Comparison of ENCODE assay signal across 8 cellular contexts in the genomic region with DNA sequence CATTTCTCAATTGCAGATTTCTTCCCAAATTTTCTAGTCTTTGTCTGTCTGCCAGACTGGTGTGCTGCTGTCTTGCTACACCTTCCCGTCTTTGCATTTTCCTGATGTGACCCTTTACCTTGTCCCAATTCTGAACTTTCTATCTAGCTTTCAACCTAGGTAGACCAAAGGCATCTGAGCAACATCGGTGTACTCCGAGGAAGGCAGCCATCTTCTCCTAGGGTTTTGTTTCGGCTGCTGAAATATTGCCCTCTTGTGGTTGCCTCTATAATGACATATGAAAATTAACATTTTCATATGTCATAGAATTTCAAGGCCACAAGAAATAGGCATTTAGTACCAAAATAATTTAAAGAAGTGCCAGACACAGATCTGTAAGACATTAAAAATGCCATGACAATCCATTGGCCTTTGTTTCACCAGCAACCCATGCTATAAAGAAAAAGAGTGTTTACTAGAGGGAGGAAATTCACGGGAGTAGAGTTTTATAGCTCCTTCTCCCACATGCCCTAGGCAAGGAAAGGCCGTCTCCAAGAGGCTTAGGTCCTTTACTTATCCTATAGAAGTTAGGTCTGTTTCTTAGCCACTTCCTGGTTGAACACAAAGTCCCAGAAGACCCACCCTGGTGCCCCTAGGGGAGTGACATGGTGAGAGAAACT. TPM values are rescaled to one million over a fixed set of nuclear protein-coding genes. Genes with fewer than 3 reads are reported as not detected.
DNase-seq lines count a peak whose midpoint lies in the region; ATAC-seq, FAIRE-seq and TF ChIP-seq lines count a peak whose summit lies in the region.

No MANE protein-coding gene starts in this region.

- no peaks in the 10 kb centered on the region for H3K27me3 ChIP-seq in AG04450 (ENCODE audit: control insufficient read depth, insufficient read depth, low read length)

- H3K27ac ChIP-seq in AG04450 (ENCODE audit: low read depth, low read length) = no peak overlapping the region

- H3K27ac Mint-ChIP-seq in activated T-helper 1 cell treated with anti-CD3 and anti-CD28 coated beads, Interleukin-12 subunit alpha, Interleukin-12 subunit beta, Interleukin-2, Interleukin-4 antibody, amounts not matched to agents 30 ng/mL and 10 ng/mL and 1 ng/mL, durations not matched to agents 14 hours and 24 hours and 36 hours = no peak overlapping the region

- H3K4me3 ChIP-seq in AG04450 (ENCODE audit: low read depth, low read length) (no peak overlapping the region; the same call in 1 of the 2 replicates), GM12875 (ENCODE audit: low read depth, low read length) (no peak overlapping the region)

- no peaks in the 10 kb centered on the region for H3K9me3 Mint-ChIP-seq in activated T-helper 1 cell treated with anti-CD3 and anti-CD28 coated beads, Interleukin-12 subunit alpha, Interleukin-12 subunit beta, Interleukin-2, Interleukin-4 antibody, amounts not matched to agents 30 ng/mL and 10 ng/mL and 1 ng/mL, durations not matched to agents 14 hours and 24 hours and 36 hours

- peak; percentile 7 for DNase-seq in AG04450 (ENCODE audit: low read depth, low spot score)
- peak; percentile 53 for DNase-seq in NCI-H82 treated with DMSO at 0.1 percent for 48 hours (lab: John Stamatoyannopoulos, UW; ENCODE audit: unreplicated experiment)
- peak; percentile 16 for DNase-seq in activated T-helper 1 cell treated with anti-CD3 and anti-CD28 coated beads, Interleukin-12 subunit alpha, Interleukin-12 subunit beta, Interleukin-2, Interleukin-4 antibody, amounts not matched to agents 30 ng/mL and 10 ng/mL and 1 ng/mL, durations not matched to agents 14 hours and 24 hours and 36 hours (ENCODE audit: low spot score)
- DNase-seq in frontal cortex (ENCODE audit: low spot score in 2 of 2) = peak in 1 of 2 donors; percentile 15
- peak; percentile 33 for DNase-seq in pons (ENCODE audit: low spot score)
- DNase-seq in middle frontal gyrus (ENCODE audit: extremely low spot score, low spot score) = no peak

- H3K4me1 Mint-ChIP-seq in activated T-helper 1 cell treated with anti-CD3 and anti-CD28 coated beads, Interleukin-12 subunit alpha, Interleukin-12 subunit beta, Interleukin-2, Interleukin-4 antibody, amounts not matched to agents 30 ng/mL and 10 ng/mL and 1 ng/mL, durations not matched to agents 14 hours and 24 hours and 36 hours (ENCODE audit: low read depth) = peaks cover 9% of the 10 kb centered on the region

- H3K36me3 Mint-ChIP-seq in activated T-helper 1 cell treated with anti-CD3 and anti-CD28 coated beads, Interleukin-12 subunit alpha, Interleukin-12 subunit beta, Interleukin-2, Interleukin-4 antibody, amounts not matched to agents 30 ng/mL and 10 ng/mL and 1 ng/mL, durations not matched to agents 14 hours and 24 hours and 36 hours (ENCODE audit: low read depth) = no peaks in the 10 kb centered on the region

- intact Hi-C loops in activated T-helper 1 cell treated with anti-CD3 and anti-CD28 coated beads, Interleukin-12 subunit alpha, Interleukin-12 subunit beta, Interleukin-2, Interleukin-4 antibody, amounts not matched to agents 30 ng/mL and 10 ng/mL and 1 ng/mL, durations not matched to agents 14 hours and 24 hours and 36 hours (cut with micrococcal nuclease) = loop anchor here (1.0 to 5.0 kb wide), 11 partner anchors 122 to 700 kb away; no protein-coding TSS in a partner anchor

- TF ChIP-seq CTCF in AG04450 (IDR thresholded peaks at IDR 0.05; ENCODE audit: low read depth, low read length) (peak; percentile 72), GM12875 (IDR thresholded peaks at IDR 0.05; ENCODE audit: borderline replicate concordance, insufficient read depth, low read depth, low read length) (peak; percentile 50; the same call in 1 of the 2 replicates)

- POLR2A ChIA-PET in AG04450 (lab: Yijun Ruan, JAX) = no interaction called here

- peak; percentile 49 for FAIRE-seq in frontal cortex (lab: Jason Lieb, UNC)

- H3K27me3 Mint-ChIP-seq in activated T-helper 1 cell treated with anti-CD3 and anti-CD28 coated beads, Interleukin-12 subunit alpha, Interleukin-12 subunit beta, Interleukin-2, Interleukin-4 antibody, amounts not matched to agents 30 ng/mL and 10 ng/mL and 1 ng/mL, durations not matched to agents 14 hours and 24 hours and 36 hours (ENCODE audit: insufficient read depth) = peaks cover 12% of the 10 kb centered on the region

- peak overlapping the region; percentile 80 for H3K4me3 Mint-ChIP-seq in activated T-helper 1 cell treated with anti-CD3 and anti-CD28 coated beads, Interleukin-12 subunit alpha, Interleukin-12 subunit beta, Interleukin-2, Interleukin-4 antibody, amounts not matched to agents 30 ng/mL and 10 ng/mL and 1 ng/mL, durations not matched to agents 14 hours and 24 hours and 36 hours

- peak; percentile 62 for ATAC-seq in HG02981 (IDR thresholded peaks at IDR 0.05; ENCODE audit: unreplicated experiment)

- no peaks in the 10 kb centered on the region for H3K9me3 ChIP-seq in AG04450 (ENCODE audit: control insufficient read depth, insufficient read depth, low read length)

- CTCF ChIA-PET in AG04450 (lab: Charles Lee) = interaction anchor here (0.6 to 12.7 kb wide), 28 partner anchors 9 to 869 kb away, joined by 3 to 406 read pairs (median 4); partner anchors contain the start of genes EPHB6 and TAS2R40

RNA-seq across cellular contexts. Expression of gene OR9A2, which starts 23.4 kb away (rescaled TPM):
- not detected in 2 replicates for polyA plus RNA-seq in AG04450 (2011; rRNA removed)
- not detected in 2 replicates for polyA minus RNA-seq in AG04450 (2011; rRNA and poly(A)+ RNA removed)
- total RNA-seq in activated T-helper 1 cell treated with anti-CD3 and anti-CD28 coated beads, Interleukin-12 subunit alpha, Interleukin-12 subunit beta, Interleukin-2, Interleukin-4 antibody, amounts not matched to agents 30 ng/mL and 10 ng/mL and 1 ng/mL, durations not matched to agents 14 hours and 24 hours and 36 hours = not detected in 2 replicates
- under 0.01 TPM for total RNA-seq in frontal cortex

RNA-seq across cellular contexts. Expression of gene KEL, which starts 41.4 kb away (rescaled TPM):
- 0.06 and 0.09 TPM in 2 replicates for polyA plus RNA-seq in AG04450 (2011; rRNA removed)
- polyA minus RNA-seq in AG04450 (2011; rRNA and poly(A)+ RNA removed) = not detected in 2 replicates
- 0.49 TPM in 1 of 2 replicates, not detected in the other for total RNA-seq in activated T-helper 1 cell treated with anti-CD3 and anti-CD28 coated beads, Interleukin-12 subunit alpha, Interleukin-12 subunit beta, Interleukin-2, Interleukin-4 antibody, amounts not matched to agents 30 ng/mL and 10 ng/mL and 1 ng/mL, durations not matched to agents 14 hours and 24 hours and 36 hours
- 0.82 TPM for total RNA-seq in frontal cortex

RNA-seq across cellular contexts. Expression of gene OR6V1, which starts 48.6 kb away (rescaled TPM):
- polyA plus RNA-seq in AG04450 (2011; rRNA removed) = not detected in 2 replicates
- not detected in 2 replicates for polyA minus RNA-seq in AG04450 (2011; rRNA and poly(A)+ RNA removed)
- not detected in 2 replicates for total RNA-seq in activated T-helper 1 cell treated with anti-CD3 and anti-CD28 coated beads, Interleukin-12 subunit alpha, Interleukin-12 subunit beta, Interleukin-2, Interleukin-4 antibody, amounts not matched to agents 30 ng/mL and 10 ng/mL and 1 ng/mL, durations not matched to agents 14 hours and 24 hours and 36 hours
- not detected for total RNA-seq in frontal cortex
